ENCODE assay signal across 1 cellular context in the genomic region with DNA sequence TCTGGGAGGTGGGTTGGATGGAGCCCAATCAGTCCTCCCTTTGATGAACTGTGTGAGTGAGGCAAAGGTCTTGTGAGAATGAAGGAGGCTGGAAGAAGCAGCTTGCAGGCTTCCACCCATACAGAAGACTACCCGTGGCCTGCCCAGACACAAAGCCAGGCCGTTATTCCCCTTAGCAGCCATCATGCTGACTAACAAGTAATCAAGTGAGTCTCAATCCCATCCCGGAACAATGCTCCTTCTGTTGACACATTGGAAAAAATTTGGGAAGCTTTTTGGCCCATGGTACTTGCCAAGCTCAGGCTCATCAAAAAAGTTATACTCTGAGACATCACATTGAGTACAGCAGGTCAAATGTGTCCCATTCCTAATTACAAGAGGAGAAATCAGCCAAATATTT.
TF ChIP-seq lines count a peak whose summit lies in the region.

No MANE protein-coding gene starts in this region.

TF ChIP-seq in GM23338, 12 proteins besides CTCF, POLR2A, EP300 and RAD21 (continued from another document):
- TF ChIP-seq, protein P1, sequence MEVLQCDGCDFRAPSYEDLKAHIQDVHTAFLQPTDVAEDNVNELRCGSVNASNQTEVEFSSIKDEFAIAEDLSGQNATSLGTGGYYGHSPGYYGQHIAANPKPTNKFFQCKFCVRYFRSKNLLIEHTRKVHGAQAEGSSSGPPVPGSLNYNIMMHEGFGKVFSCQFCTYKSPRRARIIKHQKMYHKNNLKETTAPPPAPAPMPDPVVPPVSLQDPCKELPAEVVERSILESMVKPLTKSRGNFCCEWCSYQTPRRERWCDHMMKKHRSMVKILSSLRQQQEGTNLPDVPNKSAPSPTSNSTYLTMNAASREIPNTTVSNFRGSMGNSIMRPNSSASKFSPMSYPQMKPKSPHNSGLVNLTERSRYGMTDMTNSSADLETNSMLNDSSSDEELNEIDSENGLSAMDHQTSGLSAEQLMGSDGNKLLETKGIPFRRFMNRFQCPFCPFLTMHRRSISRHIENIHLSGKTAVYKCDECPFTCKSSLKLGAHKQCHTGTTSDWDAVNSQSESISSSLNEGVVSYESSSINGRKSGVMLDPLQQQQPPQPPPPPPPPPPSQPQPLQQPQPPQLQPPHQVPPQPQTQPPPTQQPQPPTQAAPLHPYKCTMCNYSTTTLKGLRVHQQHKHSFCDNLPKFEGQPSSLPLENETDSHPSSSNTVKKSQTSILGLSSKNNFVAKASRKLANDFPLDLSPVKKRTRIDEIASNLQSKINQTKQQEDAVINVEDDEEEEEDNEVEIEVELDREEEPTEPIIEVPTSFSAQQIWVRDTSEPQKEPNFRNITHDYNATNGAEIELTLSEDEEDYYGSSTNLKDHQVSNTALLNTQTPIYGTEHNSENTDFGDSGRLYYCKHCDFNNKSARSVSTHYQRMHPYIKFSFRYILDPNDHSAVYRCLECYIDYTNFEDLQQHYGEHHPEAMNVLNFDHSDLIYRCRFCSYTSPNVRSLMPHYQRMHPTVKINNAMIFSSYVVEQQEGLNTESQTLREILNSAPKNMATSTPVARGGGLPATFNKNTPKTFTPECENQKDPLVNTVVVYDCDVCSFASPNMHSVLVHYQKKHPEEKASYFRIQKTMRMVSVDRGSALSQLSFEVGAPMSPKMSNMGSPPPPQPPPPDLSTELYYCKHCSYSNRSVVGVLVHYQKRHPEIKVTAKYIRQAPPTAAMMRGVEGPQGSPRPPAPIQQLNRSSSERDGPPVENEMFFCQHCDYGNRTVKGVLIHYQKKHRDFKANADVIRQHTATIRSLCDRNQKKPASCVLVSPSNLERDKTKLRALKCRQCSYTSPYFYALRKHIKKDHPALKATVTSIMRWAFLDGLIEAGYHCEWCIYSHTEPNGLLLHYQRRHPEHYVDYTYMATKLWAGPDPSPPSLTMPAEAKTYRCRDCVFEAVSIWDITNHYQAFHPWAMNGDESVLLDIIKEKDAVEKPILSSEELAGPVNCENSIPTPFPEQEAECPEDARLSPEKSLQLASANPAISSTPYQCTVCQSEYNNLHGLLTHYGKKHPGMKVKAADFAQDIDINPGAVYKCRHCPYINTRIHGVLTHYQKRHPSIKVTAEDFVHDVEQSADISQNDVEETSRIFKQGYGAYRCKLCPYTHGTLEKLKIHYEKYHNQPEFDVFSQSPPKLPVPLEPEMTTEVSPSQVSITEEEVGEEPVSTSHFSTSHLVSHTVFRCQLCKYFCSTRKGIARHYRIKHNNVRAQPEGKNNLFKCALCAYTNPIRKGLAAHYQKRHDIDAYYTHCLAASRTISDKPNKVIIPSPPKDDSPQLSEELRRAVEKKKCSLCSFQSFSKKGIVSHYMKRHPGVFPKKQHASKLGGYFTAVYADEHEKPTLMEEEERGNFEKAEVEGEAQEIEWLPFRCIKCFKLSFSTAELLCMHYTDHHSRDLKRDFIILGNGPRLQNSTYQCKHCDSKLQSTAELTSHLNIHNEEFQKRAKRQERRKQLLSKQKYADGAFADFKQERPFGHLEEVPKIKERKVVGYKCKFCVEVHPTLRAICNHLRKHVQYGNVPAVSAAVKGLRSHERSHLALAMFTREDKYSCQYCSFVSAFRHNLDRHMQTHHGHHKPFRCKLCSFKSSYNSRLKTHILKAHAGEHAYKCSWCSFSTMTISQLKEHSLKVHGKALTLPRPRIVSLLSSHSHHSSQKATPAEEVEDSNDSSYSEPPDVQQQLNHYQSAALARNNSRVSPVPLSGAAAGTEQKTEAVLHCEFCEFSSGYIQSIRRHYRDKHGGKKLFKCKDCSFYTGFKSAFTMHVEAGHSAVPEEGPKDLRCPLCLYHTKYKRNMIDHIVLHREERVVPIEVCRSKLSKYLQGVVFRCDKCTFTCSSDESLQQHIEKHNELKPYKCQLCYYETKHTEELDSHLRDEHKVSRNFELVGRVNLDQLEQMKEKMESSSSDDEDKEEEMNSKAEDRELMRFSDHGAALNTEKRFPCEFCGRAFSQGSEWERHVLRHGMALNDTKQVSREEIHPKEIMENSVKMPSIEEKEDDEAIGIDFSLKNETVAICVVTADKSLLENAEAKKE (CRISPR knock-in tag; IDR thresholded peaks at IDR 0.05): no peak
- TF ChIP-seq STAT1 (IDR thresholded peaks at IDR 0.05; ENCODE audit: unreplicated experiment) (no peak), EZH2 (IDR thresholded peaks at IDR 0.05; ENCODE audit: low read depth, unreplicated experiment) (no peak), POLR2AphosphoS5 (IDR thresholded peaks at IDR 0.05; ENCODE audit: low read depth) (no peak), EZH2phosphoT487 (IDR thresholded peaks at IDR 0.05; ENCODE audit: unreplicated experiment) (no peak), ZNF114 (CRISPR knock-in tag; IDR thresholded peaks at IDR 0.05) (no peak), NANOG (IDR thresholded peaks at IDR 0.05; ENCODE audit: borderline replicate concordance) (no peak)
